1 cellular context compared by ENCODE assay signal in genomic region chr16:6453742-6454141, GRCh38.
TF ChIP-seq lines count a peak whose summit lies in the region.

No MANE protein-coding gene starts in this region.

TF ChIP-seq in WTC11, 78 proteins besides CTCF, POLR2A, EP300 and RAD21 (continued from another document):
- TF ChIP-seq ARID4B (CRISPR knock-in tag; IDR thresholded peaks at IDR 0.05; ENCODE audit: borderline replicate concordance) (no peak), RORB (CRISPR knock-in tag; IDR thresholded peaks at IDR 0.05) (no peak), PRRX2 (CRISPR knock-in tag; IDR thresholded peaks at IDR 0.05) (no peak), ZNF232 (CRISPR knock-in tag; IDR thresholded peaks at IDR 0.05) (no peak), ZNF396 (CRISPR knock-in tag; IDR thresholded peaks at IDR 0.05; ENCODE audit: borderline replicate concordance) (no peak), ZSCAN18 (CRISPR knock-in tag; IDR thresholded peaks at IDR 0.05) (no peak), ZNF219 (CRISPR knock-in tag; IDR thresholded peaks at IDR 0.05; ENCODE audit: borderline replicate concordance) (no peak), ATF3 (CRISPR knock-in tag; conservative IDR thresholded peaks at IDR 0.05) (no peak), FOXP1 (CRISPR knock-in tag; IDR thresholded peaks at IDR 0.05; ENCODE audit: borderline replicate concordance) (no peak), ZNF512 (CRISPR knock-in tag; IDR thresholded peaks at IDR 0.05; ENCODE audit: borderline replicate concordance) (no peak), GRHL2 (CRISPR knock-in tag; IDR thresholded peaks at IDR 0.05; ENCODE audit: insufficient replicate concordance, severe bottlenecking) (no peak)
